Comparison of ENCODE assay signal across 15 cellular contexts in the genomic region with DNA sequence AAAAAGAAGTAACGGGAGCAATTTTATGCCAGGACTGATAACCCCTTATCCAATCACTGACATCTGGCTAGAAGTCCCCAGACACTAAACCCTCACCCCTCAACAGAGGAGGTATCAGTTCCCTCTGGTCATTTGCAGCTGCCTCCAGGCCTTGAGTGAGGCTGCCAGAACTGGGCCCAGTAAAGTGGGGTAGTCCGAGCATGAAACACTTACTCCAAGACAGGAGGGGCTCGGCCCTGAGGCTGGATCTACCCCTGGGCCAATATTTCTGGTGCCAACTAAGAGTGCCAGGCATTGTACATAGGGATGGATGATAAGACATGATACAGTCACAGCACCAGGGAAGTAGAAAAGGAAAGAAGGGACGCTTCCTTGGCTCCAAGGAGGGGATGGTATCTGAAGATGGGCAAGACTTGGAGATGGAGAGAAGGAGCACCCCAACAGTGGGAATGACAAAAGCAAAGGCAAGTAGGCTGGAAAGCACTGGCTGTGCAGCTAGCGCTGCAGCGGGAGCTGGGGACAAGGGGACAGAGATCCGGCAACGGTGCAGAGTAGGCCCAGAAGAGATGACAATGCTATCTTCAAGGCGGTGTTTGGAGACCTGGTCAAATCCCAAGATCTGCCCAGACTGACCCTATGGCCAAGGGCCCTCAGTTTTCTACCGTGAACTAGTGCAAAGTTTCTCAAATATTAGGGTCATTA. TPM values are rescaled to one million over a fixed set of nuclear protein-coding genes. Genes with fewer than 3 reads are reported as not detected.
DNase-seq lines count a peak whose midpoint lies in the region; ATAC-seq and TF ChIP-seq lines count a peak whose summit lies in the region.
"Had no signal": no experiment of that assay in that cellular context is flagged by ENCODE, and none has a peak within 500 bp of the region (broad histone marks: within the 10 kb centered on the region; RNA-seq: fewer than 3 reads in every experiment).

No MANE protein-coding gene starts in this region.

- POLR2A ChIA-PET in activated CD8-positive, alpha-beta T cell treated with anti-CD3 and anti-CD28 coated beads for 36 hours (lab: Charles Lee) = interaction anchor here (1.0 to 3.1 kb wide), 2 partner anchors 8 to 119 kb away, joined by 3 to 14 read pairs; no protein-coding TSS in a partner anchor
- POLR2A ChIA-PET in activated CD8-positive, alpha-beta T cell treated with anti-CD3 and anti-CD28 coated beads, Interleukin-2, amount 10 ng/mL, durations not matched to agents 7 days and 5 days (lab: Charles Lee) = no interaction called here

- 91% methylated on average over 10 of the region's 10 CpGs for WGBS in body of pancreas, 2 donors

- H3K27me3 Mint-ChIP-seq in activated CD8-positive, alpha-beta T cell treated with anti-CD3 and anti-CD28 coated beads for 36 hours = no peaks in the 10 kb centered on the region
- no peaks in the 10 kb centered on the region for H3K27me3 Mint-ChIP-seq in activated CD8-positive, alpha-beta T cell treated with anti-CD3 and anti-CD28 coated beads, Interleukin-2, amount 10 ng/mL, durations not matched to agents 7 days and 5 days (ENCODE audit: low read depth)
- no peaks in the 10 kb centered on the region for H3K27me3 Mint-ChIP-seq in dendritic cell treated with granulocyte-macrophage colony-stimulating factor and Interleukin-4, amounts not matched to agents 40 ng/mL and 50 ng/mL, for 4 days
- no peaks in the 10 kb centered on the region for H3K27me3 Mint-ChIP-seq in osteocyte (ENCODE audit: unreplicated experiment)

- no peaks in the 10 kb centered on the region for H3K9me3 ChIP-seq in body of pancreas
- H3K9me3 ChIP-seq: upper lobe of left lung had no signal

- H3K9me3 Mint-ChIP-seq in activated CD8-positive, alpha-beta T cell treated with anti-CD3 and anti-CD28 coated beads for 36 hours = no peaks in the 10 kb centered on the region
- no peaks in the 10 kb centered on the region for H3K9me3 Mint-ChIP-seq in activated CD8-positive, alpha-beta T cell treated with anti-CD3 and anti-CD28 coated beads, Interleukin-2, amount 10 ng/mL, durations not matched to agents 7 days and 5 days (ENCODE audit: insufficient read depth)
- H3K9me3 Mint-ChIP-seq in dendritic cell treated with granulocyte-macrophage colony-stimulating factor and Interleukin-4, amounts not matched to agents 40 ng/mL and 50 ng/mL, for 4 days = no peaks in the 10 kb centered on the region
- H3K9me3 Mint-ChIP-seq in osteocyte (ENCODE audit: unreplicated experiment) = no peaks in the 10 kb centered on the region

- peak overlapping the region; percentile 50 for H3K4me3 Mint-ChIP-seq in activated CD8-positive, alpha-beta T cell treated with anti-CD3 and anti-CD28 coated beads for 36 hours
- no peak overlapping the region for H3K4me3 Mint-ChIP-seq in activated CD8-positive, alpha-beta T cell treated with anti-CD3 and anti-CD28 coated beads, Interleukin-2, amount 10 ng/mL, durations not matched to agents 7 days and 5 days
- H3K4me3 Mint-ChIP-seq in dendritic cell treated with granulocyte-macrophage colony-stimulating factor and Interleukin-4, amounts not matched to agents 40 ng/mL and 50 ng/mL, for 4 days = peak overlapping the region; percentile 89
- peak overlapping the region; percentile 33 for H3K4me3 Mint-ChIP-seq in osteocyte (ENCODE audit: unreplicated experiment)

- intact Hi-C loops in activated CD8-positive, alpha-beta T cell treated with anti-CD3 and anti-CD28 coated beads for 36 hours (cut with micrococcal nuclease) = no loop called here
- intact Hi-C loops in dendritic cell treated with granulocyte-macrophage colony-stimulating factor and Interleukin-4, amounts not matched to agents 40 ng/mL and 50 ng/mL, for 4 days (cut with micrococcal nuclease) = loop anchor here (2.0 kb wide), 1 partner anchor 596 kb away; a partner anchor contains a TSS
- intact Hi-C loops in body of pancreas (cut with DNase I) = no loop called here

- CTCF ChIA-PET in activated CD8-positive, alpha-beta T cell treated with anti-CD3 and anti-CD28 coated beads for 36 hours (lab: Charles Lee) = interaction anchor here (2.9 to 8.1 kb wide), 6 partner anchors 11 to 596 kb away, joined by 18 to 256 read pairs (median 42); a partner anchor contains a TSS
- CTCF ChIA-PET in activated CD8-positive, alpha-beta T cell treated with anti-CD3 and anti-CD28 coated beads, Interleukin-2, amount 10 ng/mL, durations not matched to agents 7 days and 5 days (lab: Charles Lee) = interaction anchor here (0.9 to 10.1 kb wide), 7 partner anchors 7 to 597 kb away, joined by 3 to 258 read pairs (median 47); a partner anchor contains a TSS

- DNase-seq in activated CD8-positive, alpha-beta T cell treated with anti-CD3 and anti-CD28 coated beads for 36 hours = no peak
- no peak for DNase-seq in activated CD8-positive, alpha-beta T cell treated with anti-CD3 and anti-CD28 coated beads, Interleukin-2, amount 10 ng/mL, durations not matched to agents 7 days and 5 days
- DNase-seq in NB4 (ENCODE audit: low read depth) (no peak), osteocyte (ENCODE audit: extremely low spot score, unreplicated experiment) (no peak), body of pancreas (no peak), NCI-H345 (lab: John Stamatoyannopoulos, UW) (no peak), H4 (ENCODE audit: low spot score) (no peak)
- DNase-seq: DMS79 treated with DMSO at 0.1 percent for 48 hours, left ventricle myocardium superior, MM.1S, NCI-H226, occipital lobe, RPMI8226, upper lobe of left lung had no signal

- peaks cover 16% of the 10 kb centered on the region for H3K36me3 Mint-ChIP-seq in activated CD8-positive, alpha-beta T cell treated with anti-CD3 and anti-CD28 coated beads for 36 hours (ENCODE audit: low read depth)
- peaks cover 15% of the 10 kb centered on the region for H3K36me3 Mint-ChIP-seq in activated CD8-positive, alpha-beta T cell treated with anti-CD3 and anti-CD28 coated beads, Interleukin-2, amount 10 ng/mL, durations not matched to agents 7 days and 5 days (ENCODE audit: low read depth)
- peaks cover 57% of the 10 kb centered on the region for H3K36me3 Mint-ChIP-seq in dendritic cell treated with granulocyte-macrophage colony-stimulating factor and Interleukin-4, amounts not matched to agents 40 ng/mL and 50 ng/mL, for 4 days (ENCODE audit: low read depth)
- H3K36me3 Mint-ChIP-seq in osteocyte (ENCODE audit: unreplicated experiment) = peaks cover 5% of the 10 kb centered on the region

- no peak overlapping the region for H3K27ac ChIP-seq in body of pancreas

- no peaks in the 10 kb centered on the region for H3K27me3 ChIP-seq in body of pancreas
- H3K27me3 ChIP-seq: upper lobe of left lung had no signal

- H3K4me3 ChIP-seq in NB4 (ENCODE audit: low read depth, low read length) = peak overlapping the region; percentile 80
- H3K4me3 ChIP-seq in body of pancreas = no peak overlapping the region
- H3K4me3 ChIP-seq: upper lobe of left lung had no signal

- TF ChIP-seq POLR2A in NB4 (IDR thresholded peaks at IDR 0.05; ENCODE audit: extremely low read depth, insufficient read length) (no peak), body of pancreas (IDR thresholded peaks at IDR 0.05) (no peak)

- TF ChIP-seq CTCF in activated CD8-positive, alpha-beta T cell treated with anti-CD3 and anti-CD28 coated beads for 36 hours (IDR thresholded peaks at IDR 0.05) = no peak
- TF ChIP-seq CTCF in NB4 (IDR thresholded peaks at IDR 0.05; ENCODE audit: low read depth, low read length) (no peak), osteocyte (IDR thresholded peaks at IDR 0.05) (no peak), body of pancreas (IDR thresholded peaks at IDR 0.05) (no peak)

- H3K27ac Mint-ChIP-seq in activated CD8-positive, alpha-beta T cell treated with anti-CD3 and anti-CD28 coated beads for 36 hours = no peak overlapping the region
- H3K27ac Mint-ChIP-seq in activated CD8-positive, alpha-beta T cell treated with anti-CD3 and anti-CD28 coated beads, Interleukin-2, amount 10 ng/mL, durations not matched to agents 7 days and 5 days = no peak overlapping the region
- peak overlapping the region; percentile 81 for H3K27ac Mint-ChIP-seq in dendritic cell treated with granulocyte-macrophage colony-stimulating factor and Interleukin-4, amounts not matched to agents 40 ng/mL and 50 ng/mL, for 4 days
- H3K27ac Mint-ChIP-seq in osteocyte (ENCODE audit: unreplicated experiment) = peak overlapping the region; percentile 60

- H3K36me3 ChIP-seq in body of pancreas (replicated peaks in 1 of 2; ENCODE audit: insufficient read depth in 1 of 2, low read depth in 2 of 2) = no peaks in the 10 kb centered on the region

- peaks cover 24% of the 10 kb centered on the region for H3K4me1 Mint-ChIP-seq in activated CD8-positive, alpha-beta T cell treated with anti-CD3 and anti-CD28 coated beads for 36 hours (ENCODE audit: low read depth)
- H3K4me1 Mint-ChIP-seq in activated CD8-positive, alpha-beta T cell treated with anti-CD3 and anti-CD28 coated beads, Interleukin-2, amount 10 ng/mL, durations not matched to agents 7 days and 5 days (ENCODE audit: low read depth) = peaks cover 37% of the 10 kb centered on the region
- H3K4me1 Mint-ChIP-seq in dendritic cell treated with granulocyte-macrophage colony-stimulating factor and Interleukin-4, amounts not matched to agents 40 ng/mL and 50 ng/mL, for 4 days (ENCODE audit: low read depth) = peaks cover 68% of the 10 kb centered on the region
- peaks cover 20% of the 10 kb centered on the region for H3K4me1 Mint-ChIP-seq in osteocyte (ENCODE audit: unreplicated experiment)

- H3K4me1 ChIP-seq in body of pancreas = peaks cover 20% of the 10 kb centered on the region

- ATAC-seq in activated CD8-positive, alpha-beta T cell treated with anti-CD3 and anti-CD28 coated beads for 36 hours = no peak
- no peak for ATAC-seq in activated CD8-positive, alpha-beta T cell treated with anti-CD3 and anti-CD28 coated beads, Interleukin-2, amount 10 ng/mL, durations not matched to agents 7 days and 5 days
- no peak for ATAC-seq in body of pancreas
- ATAC-seq: left ventricle myocardium superior had no signal

RNA-seq across cellular contexts. Expression of a gene that starts 2.2 kb away (rescaled TPM):
- 1 to 10 TPM; 8.4 to 9.6 TPM for total RNA-seq in activated CD8-positive, alpha-beta T cell treated with anti-CD3 and anti-CD28 coated beads for 36 hours
- total RNA-seq in activated CD8-positive, alpha-beta T cell treated with anti-CD3 and anti-CD28 coated beads, Interleukin-2, amount 10 ng/mL, durations not matched to agents 7 days and 5 days = 10 to 100 TPM; 10.8 to 13.3 TPM
- total RNA-seq in osteocyte = 35.1 and 35.8 TPM in 2 replicates
- 1 to 10 TPM; 1.3 to 4.2 TPM for total RNA-seq in body of pancreas
- total RNA-seq in H4 (2014; rRNA removed; shearing (Covaris generic)) = 35.7 and 52.3 TPM in 2 replicates

Comparison
In these comparisons a context has a peak if more than half of its experiments do, and no peak if none do; other contexts are left out.
1. H3K27ac Mint-ChIP-seq: peak in dendritic cell treated with granulocyte-macrophage colony-stimulating factor and Interleukin-4, amounts not matched to agents 40 ng/mL and 50 ng/mL, for 4 days (single experiment) and osteocyte (single experiment); none in activated CD8-positive, alpha-beta T cell treated with anti-CD3 and anti-CD28 coated beads for 36 hours (single experiment) and activated CD8-positive, alpha-beta T cell treated with anti-CD3 and anti-CD28 coated beads, Interleukin-2, amount 10 ng/mL, durations not matched to agents 7 days and 5 days (single experiment).